In the genomic region with DNA sequence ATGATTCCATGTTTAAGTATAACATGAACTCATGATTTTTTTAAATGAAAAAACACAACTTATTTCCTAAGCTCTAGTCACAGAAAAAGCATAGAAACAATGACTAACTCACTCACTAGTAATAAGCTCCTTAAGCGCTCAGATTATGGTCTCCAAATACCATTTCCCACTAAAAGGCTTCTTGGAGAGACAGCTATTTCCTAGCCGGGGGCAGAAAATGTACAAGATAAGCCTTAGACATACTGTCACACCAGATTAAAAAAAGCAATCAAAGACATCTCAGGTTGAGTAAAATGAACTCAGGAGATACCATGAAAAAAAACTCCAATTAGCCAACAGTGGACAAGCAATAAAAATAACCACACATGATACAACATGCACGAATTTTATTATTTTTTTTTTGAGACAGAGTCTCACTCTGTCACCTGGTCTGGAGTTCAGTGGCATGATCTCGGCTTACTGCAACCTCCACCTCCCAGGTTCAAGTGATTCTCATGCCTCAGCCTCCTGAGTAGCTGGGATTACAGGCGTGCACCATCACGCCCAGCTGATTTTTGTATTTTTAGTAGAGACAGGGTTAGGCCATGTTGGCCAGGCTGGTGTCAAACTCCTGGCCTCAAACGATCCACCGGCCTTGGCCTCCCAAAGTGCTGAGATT, we compare ENCODE assay signal across 16 cellular contexts.
"Had no signal": no experiment of that assay in that cellular context is flagged by ENCODE, and none has a peak within 500 bp of the region (broad histone marks: within the 10 kb centered on the region; RNA-seq: fewer than 3 reads in every experiment).

No MANE protein-coding gene starts in this region.

- H3K27ac ChIP-seq: heart left ventricle, left ventricle myocardium inferior, ovary, thoracic aorta had no signal

- H3K27me3 Mint-ChIP-seq: activated naive CD4-positive, alpha-beta T cell treated with anti-CD3 and anti-CD28 coated beads, Interleukin-2, amount 50 U/mL, for 24 hours; brain; stimulated activated naive CD8-positive, alpha-beta T cell treated with anti-CD3 and anti-CD28 coated beads, Interleukin-15, Interleukin-2, amounts not matched to agents 100 ng/mL and 50 ng/mL, for 24 hours had no signal

- H3K4me3 Mint-ChIP-seq: activated naive CD4-positive, alpha-beta T cell treated with anti-CD3 and anti-CD28 coated beads, Interleukin-2, amount 50 U/mL, for 24 hours; brain; nephron; stimulated activated naive CD8-positive, alpha-beta T cell treated with anti-CD3 and anti-CD28 coated beads, Interleukin-15, Interleukin-2, amounts not matched to agents 100 ng/mL and 50 ng/mL, for 24 hours had no signal

- H3K27ac Mint-ChIP-seq: activated naive CD4-positive, alpha-beta T cell treated with anti-CD3 and anti-CD28 coated beads, Interleukin-2, amount 50 U/mL, for 24 hours; brain; stimulated activated naive CD8-positive, alpha-beta T cell treated with anti-CD3 and anti-CD28 coated beads, Interleukin-15, Interleukin-2, amounts not matched to agents 100 ng/mL and 50 ng/mL, for 24 hours had no signal

- H3K4me3 ChIP-seq: heart left ventricle, left ventricle myocardium inferior, ovary, thoracic aorta had no signal

- H3K9me3 ChIP-seq: ovary, thoracic aorta had no signal

- DNase-seq: activated CD4-positive, alpha-beta T cell treated with anti-CD3 and anti-CD28 coated beads for 4 hours; amniotic stem cell; foreskin melanocyte; heart left ventricle; left ventricle myocardium inferior; mesenchymal stem cell; ovary; stimulated activated CD4-positive, alpha-beta T cell treated with anti-CD3 and anti-CD28 coated beads, Interleukin-4, amount 100 ng/mL, for 1 hour; stimulated activated CD8-positive, alpha-beta memory T cell treated with anti-CD3 and anti-CD28 coated beads, Interleukin-4, amount 100 ng/mL, for 48 hours had no signal

- H3K36me3 ChIP-seq: ovary, thoracic aorta had no signal

- ATAC-seq: heart left ventricle had no signal

- H3K4me1 ChIP-seq: heart left ventricle, left ventricle myocardium inferior had no signal

- H3K4me1 Mint-ChIP-seq: nephron had no signal

- FAIRE-seq: keratinocyte, urothelium cell line had no signal

- H3K27me3 ChIP-seq: heart left ventricle, ovary had no signal
